In genomic region chr1:151059342-151060240, GRCh38 we compare ENCODE assay signal across 8 cellular contexts. TPM values are rescaled to one million over a fixed set of nuclear protein-coding genes. Genes with fewer than 3 reads are reported as not detected.
DNase-seq lines count a peak whose midpoint lies in the region; ATAC-seq and TF ChIP-seq lines count a peak whose summit lies in the region.

Gene CDC42SE1, minus strand, starts transcription at chr1:151059622. Its CDS starts 3,892 bp downstream, at chr1:151055730.

- no peaks in the 10 kb centered on the region for H3K27me3 Mint-ChIP-seq in progenitor cell of endocrine pancreas

- peak within 1 kb of the TSS; percentile 96 for H3K9ac ChIP-seq in adipocyte (ENCODE audit: low read length)

- TF ChIP-seq CTCF in GM12864 (IDR thresholded peaks at IDR 0.05; ENCODE audit: low read depth, low read length, missing control alignments) (peak; percentile 82), heart right ventricle (IDR thresholded peaks at IDR 0.05) (peak; percentile 63 to 95 (median 89)), progenitor cell of endocrine pancreas (IDR thresholded peaks at IDR 0.05; ENCODE audit: unreplicated experiment) (peak; percentile 76)

- 1% methylated on average over 53 of the region's 53 CpGs for WGBS in heart right ventricle, 2 donors

- peak within 1 kb of the TSS; percentile 80 for H3K4me3 ChIP-seq in GM12864 (ENCODE audit: low read depth, low read length)
- peak within 1 kb of the TSS; percentile 98 for H3K4me3 ChIP-seq in adipocyte (ENCODE audit: low read length)
- H3K4me3 ChIP-seq in heart right ventricle = peak within 1 kb of the TSS; percentile 47 to 93 (median 79)

- H3K4me3 Mint-ChIP-seq in progenitor cell of endocrine pancreas (ENCODE audit: low read depth) = peak within 1 kb of the TSS; percentile 86

- peaks cover 25% of the 10 kb centered on the region for H3K36me3 Mint-ChIP-seq in progenitor cell of endocrine pancreas (ENCODE audit: insufficient read depth)

- peak within 1 kb of the TSS; percentile 80 to 100 (median 97) for H3K27ac ChIP-seq in heart right ventricle

- H3K9me3 Mint-ChIP-seq in progenitor cell of endocrine pancreas (ENCODE audit: low read depth) = no peaks in the 10 kb centered on the region

- H3K4me1 Mint-ChIP-seq in progenitor cell of endocrine pancreas (ENCODE audit: low read depth) = peaks cover 58% of the 10 kb centered on the region

- H3K27me3 ChIP-seq in adipocyte (replicated peaks; ENCODE audit: control insufficient read depth, insufficient read depth, low read length) (no peaks in the 10 kb centered on the region), heart right ventricle (no peaks in the 10 kb centered on the region)

- intact Hi-C loops in heart right ventricle (cut with DNase I) = loop anchor here in 3 of 10 donors (1.0 to 10.0 kb wide), 4 partner anchors 11 to 55 kb away; partner anchors contain the start of genes MINDY1 (in 2 of the 3), PRUNE1 (in 2 of the 3) and GABPB2 (in 1 of the 3)

- H3K4me1 ChIP-seq in adipocyte (ENCODE audit: control insufficient read depth, insufficient read depth, low read length) (peaks cover 40% of the 10 kb centered on the region), heart right ventricle (peaks cover 16 to 66% (median 39%) of the 10 kb centered on the region in 9 donors)

- H3K36me3 ChIP-seq in adipocyte (ENCODE audit: control insufficient read depth, insufficient read depth, low read length, severe bottlenecking) (peaks cover 20% of the 10 kb centered on the region), heart right ventricle (peaks cover 0 to 29% (median 12%) of the 10 kb centered on the region in 9 donors)

- H3K27ac Mint-ChIP-seq in progenitor cell of endocrine pancreas = peak within 1 kb of the TSS; percentile 91

- DNase-seq in GM12864 (ENCODE audit: low read depth) (peak; percentile 63), NCI-H1092 treated with DMSO at 0.1 percent for 48 hours (lab: John Stamatoyannopoulos, UW) (peak; percentile 86), SW480 (ENCODE audit: low spot score) (peak; percentile 83), adipocyte (ENCODE audit: low read depth) (peak; percentile 96), heart right ventricle (peak; percentile 84 to 87), progenitor cell of endocrine pancreas (ENCODE audit: low spot score, unreplicated experiment) (peak; percentile 72), ureter (ENCODE audit: low spot score) (peak; percentile 84)

- H3K9me3 ChIP-seq in adipocyte (ENCODE audit: control insufficient read depth, low read length) = no peaks in the 10 kb centered on the region
- H3K9me3 ChIP-seq in heart right ventricle = no peaks in the 10 kb centered on the region

- ATAC-seq in HG02571 (IDR thresholded peaks at IDR 0.05; ENCODE audit: unreplicated experiment) (peak; percentile 80), heart right ventricle (peak; percentile 93 to 96 (median 94))

RNA-seq across cellular contexts. Expression of gene CDC42SE1, which starts in this region (rescaled TPM):
- total RNA-seq in heart right ventricle = 10 to 100 TPM; 26.1 to 45.6 (median 30.5) TPM
- 10 to 100 TPM; 28.6 to 34.1 TPM for polyA plus RNA-seq in heart right ventricle
- 101 and 105 TPM in 2 replicates for total RNA-seq in progenitor cell of endocrine pancreas
- 172 TPM for total RNA-seq in ureter

Comparison
In these comparisons a context has a peak if more than half of its experiments do, and no peak if none do; other contexts are left out.
1. Peak in every context shown above with its lines: DNase-seq, ATAC-seq, H3K4me3 ChIP-seq and H3K27ac ChIP-seq.